ENCODE assay signal across 8 cellular contexts in the genomic region with DNA sequence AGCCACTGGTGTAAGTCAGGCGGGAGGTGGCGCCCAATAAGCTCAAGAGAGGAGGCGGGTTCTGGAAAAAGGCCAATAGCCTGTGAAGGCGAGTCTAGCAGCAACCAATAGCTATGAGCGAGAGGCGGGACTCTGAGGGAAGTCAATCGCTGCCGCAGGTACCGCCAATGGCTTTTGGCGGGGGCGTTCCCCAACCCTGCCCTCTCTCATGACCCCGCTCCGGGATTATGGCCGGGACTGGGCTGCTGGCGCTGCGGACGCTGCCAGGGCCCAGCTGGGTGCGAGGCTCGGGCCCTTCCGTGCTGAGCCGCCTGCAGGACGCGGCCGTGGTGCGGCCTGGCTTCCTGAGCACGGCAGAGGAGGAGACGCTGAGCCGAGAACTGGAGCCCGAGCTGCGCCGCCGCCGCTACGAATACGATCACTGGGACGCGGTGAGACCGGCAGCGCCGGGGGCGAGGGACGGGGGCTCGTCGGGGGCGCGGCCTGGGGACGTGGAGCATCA. TPM values are rescaled to one million over a fixed set of nuclear protein-coding genes. Genes with fewer than 3 reads are reported as not detected.
DNase-seq lines count a peak whose midpoint lies in the region; ATAC-seq and TF ChIP-seq lines count a peak whose summit lies in the region.

A gene with protein sequence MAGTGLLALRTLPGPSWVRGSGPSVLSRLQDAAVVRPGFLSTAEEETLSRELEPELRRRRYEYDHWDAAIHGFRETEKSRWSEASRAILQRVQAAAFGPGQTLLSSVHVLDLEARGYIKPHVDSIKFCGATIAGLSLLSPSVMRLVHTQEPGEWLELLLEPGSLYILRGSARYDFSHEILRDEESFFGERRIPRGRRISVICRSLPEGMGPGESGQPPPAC (plus strand): TSS at position 201 of the 502 bp plus-strand sequence. CDS start 27 bp downstream, at position 228.

- H3K27me3 Mint-ChIP-seq in activated T-helper 1 cell treated with anti-CD3 and anti-CD28 coated beads, Interleukin-12 subunit alpha, Interleukin-12 subunit beta, Interleukin-2, Interleukin-4 antibody, amounts not matched to agents 30 ng/mL and 10 ng/mL and 1 ng/mL, durations not matched to agents 14 hours and 24 hours and 36 hours (ENCODE audit: insufficient read depth): no peaks in the 10 kb centered on the region

- H3K79me2 ChIP-seq in KMS-11 (ENCODE audit: insufficient read depth, low read depth): no peaks in the 10 kb centered on the region

- peak; percentile 62 for ATAC-seq in GM21737 (IDR thresholded peaks at IDR 0.05; ENCODE audit: unreplicated experiment)

- H3K36me3 Mint-ChIP-seq in activated T-helper 1 cell treated with anti-CD3 and anti-CD28 coated beads, Interleukin-12 subunit alpha, Interleukin-12 subunit beta, Interleukin-2, Interleukin-4 antibody, amounts not matched to agents 30 ng/mL and 10 ng/mL and 1 ng/mL, durations not matched to agents 14 hours and 24 hours and 36 hours (ENCODE audit: low read depth): peaks cover 12% of the 10 kb centered on the region

- no peaks in the 10 kb centered on the region for H3K9me3 Mint-ChIP-seq in activated T-helper 1 cell treated with anti-CD3 and anti-CD28 coated beads, Interleukin-12 subunit alpha, Interleukin-12 subunit beta, Interleukin-2, Interleukin-4 antibody, amounts not matched to agents 30 ng/mL and 10 ng/mL and 1 ng/mL, durations not matched to agents 14 hours and 24 hours and 36 hours

- WGBS in esophagus squamous epithelium, 2 donors: 9% methylated on average over 4 of the region's 47 CpGs; no CpG with 5 or more reads in 1 of the 2 donors

- H3K4me3 Mint-ChIP-seq in activated T-helper 1 cell treated with anti-CD3 and anti-CD28 coated beads, Interleukin-12 subunit alpha, Interleukin-12 subunit beta, Interleukin-2, Interleukin-4 antibody, amounts not matched to agents 30 ng/mL and 10 ng/mL and 1 ng/mL, durations not matched to agents 14 hours and 24 hours and 36 hours: peak within 1 kb of the TSS; percentile 81

- peak within 1 kb of the TSS; percentile 81 for H3K27ac Mint-ChIP-seq in activated T-helper 1 cell treated with anti-CD3 and anti-CD28 coated beads, Interleukin-12 subunit alpha, Interleukin-12 subunit beta, Interleukin-2, Interleukin-4 antibody, amounts not matched to agents 30 ng/mL and 10 ng/mL and 1 ng/mL, durations not matched to agents 14 hours and 24 hours and 36 hours

- H4K20me1 ChIP-seq in KMS-11 (ENCODE audit: insufficient read depth): no peaks in the 10 kb centered on the region

- peaks cover 4% of the 10 kb centered on the region; the same call in 1 of the 2 replicates for H3K36me3 ChIP-seq in KMS-11 (ENCODE audit: insufficient read depth)
- peaks cover 0 to 29% (median 0%) of the 10 kb centered on the region in 3 donors for H3K36me3 ChIP-seq in Peyer's patch
- H3K36me3 ChIP-seq in esophagus squamous epithelium: peaks cover 0 to 37% (median 9%) of the 10 kb centered on the region in 3 donors
- peaks cover 8 to 26% of the 10 kb centered on the region in 2 donors for H3K36me3 ChIP-seq in muscle layer of duodenum (ENCODE audit: control insufficient read depth in 1 of 2, insufficient read depth in 2 of 2, low read length in 2 of 2)

- TF ChIP-seq POLR2A in Peyer's patch (IDR thresholded peaks at IDR 0.05): peak; percentile 66 to 69
- TF ChIP-seq POLR2A in esophagus squamous epithelium (IDR thresholded peaks at IDR 0.05): peak in 2 of 4 donors; percentile 49 to 62

- DNase-seq in DMS153 treated with DMSO at 0.1 percent for 48 hours (lab: John Stamatoyannopoulos, UW; ENCODE audit: unreplicated experiment) (peak; percentile 99), Peyer's patch (peak; percentile 96 to 99 (median 98)), esophagus squamous epithelium (lab: John Stamatoyannopoulos, UW) (peak; percentile 95)
- DNase-seq in activated T-helper 1 cell treated with anti-CD3 and anti-CD28 coated beads, Interleukin-12 subunit alpha, Interleukin-12 subunit beta, Interleukin-2, Interleukin-4 antibody, amounts not matched to agents 30 ng/mL and 10 ng/mL and 1 ng/mL, durations not matched to agents 14 hours and 24 hours and 36 hours (ENCODE audit: low spot score): peak; percentile 95
- DNase-seq in stimulated activated CD8-positive, alpha-beta memory T cell treated with anti-CD3 and anti-CD28 coated beads, Interleukin-7, amount 100 ng/mL, for 24 hours (ENCODE audit: low read depth): peak; percentile 87

- peak within 1 kb of the TSS; percentile 67 for H3K27ac ChIP-seq in KMS-11
- H3K27ac ChIP-seq in Peyer's patch: peak within 1 kb of the TSS; percentile 96 to 100 (median 98)
- peak within 1 kb of the TSS; percentile 96 to 100 (median 98) for H3K27ac ChIP-seq in esophagus squamous epithelium
- H3K27ac ChIP-seq in muscle layer of duodenum (ENCODE audit: low read length): peak within 1 kb of the TSS; percentile 95

- H3K9me3 ChIP-seq in Peyer's patch (no peaks in the 10 kb centered on the region), esophagus squamous epithelium (no peaks in the 10 kb centered on the region), muscle layer of duodenum (ENCODE audit: control insufficient read depth in 1 of 2, low read length in 2 of 2) (no peaks in the 10 kb centered on the region)

- H3K4me1 Mint-ChIP-seq in activated T-helper 1 cell treated with anti-CD3 and anti-CD28 coated beads, Interleukin-12 subunit alpha, Interleukin-12 subunit beta, Interleukin-2, Interleukin-4 antibody, amounts not matched to agents 30 ng/mL and 10 ng/mL and 1 ng/mL, durations not matched to agents 14 hours and 24 hours and 36 hours (ENCODE audit: low read depth): peaks cover 11% of the 10 kb centered on the region

- peak within 1 kb of the TSS; percentile 42; the same call in 1 of the 2 replicates for H3K9ac ChIP-seq in KMS-11

- H3K4me2 ChIP-seq in KMS-11: peak within 1 kb of the TSS; percentile 36

- no peaks in the 10 kb centered on the region for H3K27me3 ChIP-seq in KMS-11 (ENCODE audit: insufficient read depth, low read depth)
- no peaks in the 10 kb centered on the region for H3K27me3 ChIP-seq in Peyer's patch
- H3K27me3 ChIP-seq in esophagus squamous epithelium: no peaks in the 10 kb centered on the region
- no peaks in the 10 kb centered on the region for H3K27me3 ChIP-seq in muscle layer of duodenum (ENCODE audit: low read depth, low read length)

- TF ChIP-seq CTCF in KMS-11 (conservative IDR thresholded peaks at IDR 0.05; ENCODE audit: low read depth, low read length) (no peak), Peyer's patch (IDR thresholded peaks at IDR 0.05) (no peak), esophagus squamous epithelium (IDR thresholded peaks at IDR 0.05) (no peak)

- H3K4me1 ChIP-seq in KMS-11 (ENCODE audit: low read depth, poor library complexity, severe bottlenecking): peaks cover 5% of the 10 kb centered on the region
- peaks cover 0 to 15% (median 0%) of the 10 kb centered on the region in 4 donors for H3K4me1 ChIP-seq in Peyer's patch
- H3K4me1 ChIP-seq in esophagus squamous epithelium: peaks cover 8 to 36% (median 13%) of the 10 kb centered on the region in 3 donors
- H3K4me1 ChIP-seq in muscle layer of duodenum (ENCODE audit: control insufficient read depth in 1 of 2, insufficient read depth in 2 of 2, low read length in 2 of 2): peaks cover 0 to 10% of the 10 kb centered on the region in 2 donors

- intact Hi-C loops in activated T-helper 1 cell treated with anti-CD3 and anti-CD28 coated beads, Interleukin-12 subunit alpha, Interleukin-12 subunit beta, Interleukin-2, Interleukin-4 antibody, amounts not matched to agents 30 ng/mL and 10 ng/mL and 1 ng/mL, durations not matched to agents 14 hours and 24 hours and 36 hours (cut with micrococcal nuclease): loop anchor here (1.0 to 2.0 kb wide), 14 partner anchors 11 to 686 kb away; partner anchors contain the start of genes CLPP, DUS3L, GTF2F1 and RFX2
- intact Hi-C loops in esophagus squamous epithelium (cut with DNase I): no loop called here

- no peak within 1 kb of the TSS for H3K4me3 ChIP-seq in KMS-11 (IDR thresholded peaks at IDR 0.05; ENCODE audit: insufficient read depth, low read depth, low read length)
- H3K4me3 ChIP-seq in Peyer's patch: peak within 1 kb of the TSS; percentile 66 to 98 (median 83)
- H3K4me3 ChIP-seq in esophagus squamous epithelium: peak within 1 kb of the TSS; percentile 75 to 100 (median 94)
- peak within 1 kb of the TSS; percentile 83 to 87 for H3K4me3 ChIP-seq in muscle layer of duodenum (ENCODE audit: low read depth in 1 of 2, low read length in 2 of 2)

- H2AFZ ChIP-seq in KMS-11 (ENCODE audit: low read depth): peak within 1 kb of the TSS; percentile 64; the same call in 1 of the 2 replicates

RNA-seq across cellular contexts. Expression of the gene that starts here (rescaled TPM):
- 100 to 1,000 TPM in 2 of 4 donors, 10 to 100 TPM in 2; 51.2 to 121 (median 108) TPM for total RNA-seq in Peyer's patch
- 24.8 and 27.1 TPM in 2 replicates for total RNA-seq in activated T-helper 1 cell treated with anti-CD3 and anti-CD28 coated beads, Interleukin-12 subunit alpha, Interleukin-12 subunit beta, Interleukin-2, Interleukin-4 antibody, amounts not matched to agents 30 ng/mL and 10 ng/mL and 1 ng/mL, durations not matched to agents 14 hours and 24 hours and 36 hours
- 10 to 100 TPM; 34.0 to 85.3 (median 50.4) TPM for total RNA-seq in esophagus squamous epithelium
